32 cellular contexts compared by ENCODE assay signal in genomic region chr6:125323376-125323775, GRCh38.
"Had no signal": no experiment of that assay in that cellular context is flagged by ENCODE, and none has a peak within 500 bp of the region (broad histone marks: within the 10 kb centered on the region; RNA-seq: fewer than 3 reads in every experiment).

No MANE protein-coding gene starts in this region.

- H3K4me1 ChIP-seq: adrenal gland, ascending aorta, body of pancreas, breast epithelium had no signal

- DNase-seq: activated effector memory CD4-positive, alpha-beta T cell treated with anti-CD3 and anti-CD28 coated beads, Interleukin-2, amount 50 U/mL, for 16 hours; activated effector memory CD4-positive, alpha-beta T cell treated with Interleukin-2 at 50 U/mL for 16 hours; activated gamma-delta T cell; activated gamma-delta T cell treated with Interleukin-2 at 50 U/mL for 16 hours; activated naive CD4-positive, alpha-beta T cell; activated naive CD4-positive, alpha-beta T cell treated with anti-CD3 and anti-CD28 coated beads for 36 hours; activated naive CD4-positive, alpha-beta T cell treated with anti-CD3 and anti-CD28 coated beads, Interleukin-2, amount 10 ng/mL, durations not matched to agents 7 days and 5 days; activated naive CD4-positive, alpha-beta T cell treated with anti-CD3 and anti-CD28 coated beads, Interleukin-2, amount 50 U/mL, for 16 hours; activated naive CD4-positive, alpha-beta T cell treated with Interleukin-2 at 50 U/mL for 16 hours; activated naive CD8-positive, alpha-beta T cell treated with anti-CD3 and anti-CD28 coated beads for 36 hours; activated naive CD8-positive, alpha-beta T cell treated with anti-CD3 and anti-CD28 coated beads, Interleukin-2, amount 10 ng/mL, durations not matched to agents 7 days and 5 days; activated naive CD8-positive, alpha-beta T cell treated with anti-CD3 and anti-CD28 coated beads, Interleukin-2, amount 50 U/mL, for 24 hours; activated T-cell treated with anti-CD3 and anti-CD28 coated beads, Interleukin-2, amount 50 U/mL, for 1 hour; activated T-cell treated with anti-CD3 and anti-CD28 coated beads, Interleukin-2, amount 50 U/mL, for 24 hours; activated T-cell treated with anti-CD3 and anti-CD28 coated beads, Interleukin-2, amount 50 U/mL, for 4 hours; activated T-cell treated with anti-CD3 and anti-CD28 coated beads, Interleukin-2, amount 50 U/mL, for 48 hours; activated T-cell treated with anti-CD3 and anti-CD28 coated beads, Interleukin-2, amount 50 U/mL, for 72 hours; adrenal gland; amniotic stem cell; amygdala; anterior cingulate cortex; aorta; body of pancreas; brain microvascular endothelial cell; caudate nucleus; central memory CD4-positive, alpha-beta T cell; cerebellar nuclear complex had no signal

- H3K27ac ChIP-seq: adrenal gland, ascending aorta, body of pancreas, brain microvascular endothelial cell, breast epithelium, cardiac muscle cell had no signal

- H3K4me3 ChIP-seq: adrenal gland, ascending aorta, body of pancreas, breast epithelium, cardiac muscle cell had no signal

- H3K9me3 ChIP-seq: adrenal gland, ascending aorta, body of pancreas, breast epithelium had no signal

- H3K36me3 ChIP-seq: adrenal gland, ascending aorta, brain microvascular endothelial cell, breast epithelium, cardiac muscle cell had no signal

- H3K27me3 ChIP-seq: adrenal gland, ascending aorta, body of pancreas, brain microvascular endothelial cell, breast epithelium, cardiac muscle cell had no signal

- ATAC-seq: activated naive CD4-positive, alpha-beta T cell treated with anti-CD3 and anti-CD28 coated beads, Interleukin-2, amount 50 U/mL, for 72 hours; activated naive CD8-positive, alpha-beta T cell treated with anti-CD3 and anti-CD28 coated beads, Interleukin-2, amount 50 U/mL, for 24 hours; activated T-cell treated with anti-CD3 and anti-CD28 coated beads, Interleukin-2, amount 50 U/mL, for 4 hours; activated T-cell treated with anti-CD3 and anti-CD28 coated beads, Interleukin-2, amount 50 U/mL, for 72 hours; activated T-helper 17 cell treated with anti-CD3 and anti-CD28 coated beads, Interleukin-2, amount 50 U/mL, for 72 hours; body of pancreas had no signal
